ENCODE assay signal across 23 cellular contexts in genomic region chr4:75054089-75054488, GRCh38.
DNase-seq lines count a peak whose midpoint lies in the region; ATAC-seq and TF ChIP-seq lines count a peak whose summit lies in the region.
"Had no signal": no experiment of that assay in that cellular context is flagged by ENCODE, and none has a peak within 500 bp of the region (broad histone marks: within the 10 kb centered on the region; RNA-seq: fewer than 3 reads in every experiment).

No MANE protein-coding gene starts in this region.

- H3K4me1 ChIP-seq in mucosa of descending colon (ENCODE audit: low read depth) = no peaks in the 10 kb centered on the region
- H3K4me1 ChIP-seq in suprapubic skin = no peaks in the 10 kb centered on the region
- H3K4me1 ChIP-seq: A549; BLaER1 treated with 17β-estradiol and CSF1 and Interleukin-3, amounts not matched to agents 10 nM and 100 nM had no signal

- peak; percentile 5 for DNase-seq in NCI-H82 (lab: John Stamatoyannopoulos, UW)
- DNase-seq in NCI-H82 treated with DMSO at 0.1 percent for 48 hours (lab: John Stamatoyannopoulos, UW; ENCODE audit: unreplicated experiment) = no peak
- peak; percentile 40 for DNase-seq in OCI-M1 (lab: John Stamatoyannopoulos, UW)
- DNase-seq in erythroblast (lab: John Stamatoyannopoulos, UW) = peak; percentile 28 to 45
- no peak for DNase-seq in mucosa of descending colon
- DNase-seq in suprapubic skin (ENCODE audit: low spot score in 2 of 2) = no peak
- DNase-seq in stimulated activated naive CD8-positive, alpha-beta T cell treated with anti-CD3 and anti-CD28 coated beads, Interleukin-15, amount 100 ng/mL, for 72 hours = no peak
- DNase-seq: 8988T; ACHN; AML-193; BE2C; Calu3; CD4-positive, alpha-beta T cell; COR-L47; DMS153; DND-41; H9 had no signal

- H3K9me3 Mint-ChIP-seq in stimulated activated naive CD8-positive, alpha-beta T cell treated with anti-CD3 and anti-CD28 coated beads, Interleukin-15, amount 100 ng/mL, for 72 hours = no peaks in the 10 kb centered on the region
- H3K9me3 Mint-ChIP-seq: CD4-positive, alpha-beta T cell; GM23338; H9 had no signal

- no peak overlapping the region for H3K27ac ChIP-seq in suprapubic skin
- H3K27ac ChIP-seq: A549; BLaER1 treated with 17β-estradiol and CSF1 and Interleukin-3, amounts not matched to agents 10 nM and 100 nM had no signal

- WGBS in suprapubic skin = 63% methylated on average over 3 of the region's 3 CpGs

- H3K36me3 ChIP-seq in mucosa of descending colon (ENCODE audit: low read depth) (no peaks in the 10 kb centered on the region), suprapubic skin (no peaks in the 10 kb centered on the region)
- H3K36me3 ChIP-seq: BE2C; BLaER1 treated with 17β-estradiol and CSF1 and Interleukin-3, amounts not matched to agents 10 nM and 100 nM had no signal

- intact Hi-C loops in mucosa of descending colon (cut with DNase I, micrococcal nuclease) = no loop called here

- no peak overlapping the region for H3K4me3 Mint-ChIP-seq in stimulated activated naive CD8-positive, alpha-beta T cell treated with anti-CD3 and anti-CD28 coated beads, Interleukin-15, amount 100 ng/mL, for 72 hours
- H3K4me3 Mint-ChIP-seq: CD14-positive monocyte; CD4-positive, alpha-beta T cell; GM23338; H9 had no signal

- TF ChIP-seq CTCF in mucosa of descending colon (IDR thresholded peaks at IDR 0.05) = no peak
- TF ChIP-seq CTCF in suprapubic skin (IDR thresholded peaks at IDR 0.05) = no peak

- no peaks in the 10 kb centered on the region for H3K4me1 Mint-ChIP-seq in stimulated activated naive CD8-positive, alpha-beta T cell treated with anti-CD3 and anti-CD28 coated beads, Interleukin-15, amount 100 ng/mL, for 72 hours
- H3K4me1 Mint-ChIP-seq: CD14-positive monocyte, GM23338, H9 had no signal

- H3K27ac Mint-ChIP-seq in stimulated activated naive CD8-positive, alpha-beta T cell treated with anti-CD3 and anti-CD28 coated beads, Interleukin-15, amount 100 ng/mL, for 72 hours = no peak overlapping the region
- H3K27ac Mint-ChIP-seq: CD14-positive monocyte; CD4-positive, alpha-beta T cell; GM23338; H9 had no signal

- TF ChIP-seq POLR2A in erythroblast (IDR thresholded peaks at IDR 0.05; ENCODE audit: low read length) (no peak), suprapubic skin (IDR thresholded peaks at IDR 0.05) (no peak)

- peak; percentile 54 for ATAC-seq in mucosa of descending colon
- ATAC-seq in stimulated activated naive CD8-positive, alpha-beta T cell treated with anti-CD3 and anti-CD28 coated beads, Interleukin-15, amount 100 ng/mL, for 72 hours = no peak
- ATAC-seq: A549, GM12878, GM23338, HCT116 had no signal

- no peaks in the 10 kb centered on the region for H3K27me3 Mint-ChIP-seq in stimulated activated naive CD8-positive, alpha-beta T cell treated with anti-CD3 and anti-CD28 coated beads, Interleukin-15, amount 100 ng/mL, for 72 hours
- H3K27me3 Mint-ChIP-seq: CD4-positive, alpha-beta T cell had no signal

- H3K9me3 ChIP-seq in mucosa of descending colon (no peaks in the 10 kb centered on the region), suprapubic skin (no peaks in the 10 kb centered on the region)
- H3K9me3 ChIP-seq: A549; BE2C; BLaER1 treated with 17β-estradiol and CSF1 and Interleukin-3, amounts not matched to agents 10 nM and 100 nM had no signal

- no peaks in the 10 kb centered on the region for H3K27me3 ChIP-seq in suprapubic skin
- H3K27me3 ChIP-seq: BE2C; BLaER1 treated with 17β-estradiol and CSF1 and Interleukin-3, amounts not matched to agents 10 nM and 100 nM had no signal

- no peak for TF ChIP-seq EP300 in suprapubic skin (IDR thresholded peaks at IDR 0.05)

- H3K4me3 ChIP-seq in mucosa of descending colon = no peak overlapping the region
- no peak overlapping the region for H3K4me3 ChIP-seq in suprapubic skin
- H3K4me3 ChIP-seq: A549; BLaER1 treated with 17β-estradiol and CSF1 and Interleukin-3, amounts not matched to agents 10 nM and 100 nM; GM12878; GM23338 had no signal

Comparison
In these comparisons a context has a peak if more than half of its experiments do, and no peak if none do; other contexts are left out.
1. DNase-seq: peak in NCI-H82 (single experiment), OCI-M1 (single experiment) and erythroblast (2 of 2); none in NCI-H82 treated with DMSO at 0.1 percent for 48 hours (single experiment), mucosa of descending colon (0 of 3), suprapubic skin (0 of 2) and stimulated activated naive CD8-positive, alpha-beta T cell treated with anti-CD3 and anti-CD28 coated beads, Interleukin-15, amount 100 ng/mL, for 72 hours (0 of 2).